12 cellular contexts compared by ENCODE assay signal in genomic region chr10:77888356-77888703, GRCh38. TPM values are rescaled to one million over a fixed set of nuclear protein-coding genes. Genes with fewer than 3 reads are reported as not detected.
A peak's percentile ranks its signal among the peaks of the same experiment; 100 is the strongest.
DNase-seq lines count a peak whose midpoint lies in the region; ATAC-seq and TF ChIP-seq lines count a peak whose summit lies in the region.
"Had no signal": no experiment of that assay in that cellular context is flagged by ENCODE, and none has a peak within 500 bp of the region (broad histone marks: within the 10 kb centered on the region; RNA-seq: fewer than 3 reads in every experiment).

No MANE protein-coding gene starts in this region.

- WGBS in sigmoid colon, 2 donors, result 69 to 73% methylated on average over 7 of the region's 7 CpGs

- no TSS peak for BruUV-seq in Calu3 (replicated peaks; lab: Mats Ljungman, UMichigan)

- H3K36me3 ChIP-seq in ascending aorta (no peaks in the 10 kb centered on the region), sigmoid colon (no peaks in the 10 kb centered on the region)

- CTCF ChIA-PET in Calu3 (lab: Charles Lee), result interaction anchor here (1.3 kb wide), 1 partner anchor 31 kb away, joined by 3 read pairs; no protein-coding TSS in a partner anchor

- in situ Hi-C loops in G401 (cut with HindIII; ENCODE audit: low sequenced_read_pairs), result loop anchor here (5.0 kb wide), 1 partner anchor 54 kb away; no protein-coding TSS in a partner anchor

- H3K9me3 Mint-ChIP-seq in Calu3 (ENCODE audit: low read depth, unreplicated experiment), result no peaks in the 10 kb centered on the region
- H3K9me3 Mint-ChIP-seq: activated T-cell treated with anti-CD3 and anti-CD28 coated beads, Interleukin-2, amount 50 U/mL, for 4 hours; central memory CD8-positive, alpha-beta T cell had no signal

- TF ChIP-seq EP300 in sigmoid colon (IDR thresholded peaks at IDR 0.05), result no peak

- H3K9me3 ChIP-seq in ascending aorta (no peaks in the 10 kb centered on the region), sigmoid colon (no peaks in the 10 kb centered on the region)

- DNase-seq in Calu3 (no peak), ascending aorta (ENCODE audit: low spot score in 2 of 2) (no peak), inferior parietal cortex (ENCODE audit: extremely low spot score) (peak; percentile 33), sigmoid colon (no peak), G401 (ENCODE audit: low spot score) (no peak), T1000 (lab: John Stamatoyannopoulos, UW) (no peak)
- DNase-seq in stimulated activated naive CD8-positive, alpha-beta T cell treated with anti-CD3 and anti-CD28 coated beads, Interleukin-15, Interleukin-2, amounts not matched to agents 100 U/mL and 50 U/mL, for 24 hours, result no peak
- DNase-seq: activated T-cell treated with anti-CD3 and anti-CD28 coated beads, Interleukin-2, amount 50 U/mL, for 4 hours; CD4-positive, CD25-positive, alpha-beta regulatory T cell; MM.1S had no signal

- H3K36me3 Mint-ChIP-seq in Calu3 (ENCODE audit: insufficient read depth, unreplicated experiment), result peaks cover 11% of the 10 kb centered on the region
- H3K36me3 Mint-ChIP-seq: CD4-positive, CD25-positive, alpha-beta regulatory T cell had no signal

- H3K27ac Mint-ChIP-seq in Calu3 (ENCODE audit: unreplicated experiment), result peak overlapping the region; percentile 87
- H3K27ac Mint-ChIP-seq: CD4-positive, CD25-positive, alpha-beta regulatory T cell had no signal

- H3K4me3 ChIP-seq in ascending aorta, result peak overlapping the region; percentile 37 to 41
- peak overlapping the region in 2 of 4 donors; percentile 3 to 23 for H3K4me3 ChIP-seq in sigmoid colon

- peak overlapping the region; percentile 29 for H3K4me3 Mint-ChIP-seq in Calu3 (ENCODE audit: low read depth, unreplicated experiment)
- H3K4me3 Mint-ChIP-seq: activated T-cell treated with anti-CD3 and anti-CD28 coated beads, Interleukin-2, amount 50 U/mL, for 4 hours; CD4-positive, CD25-positive, alpha-beta regulatory T cell; central memory CD8-positive, alpha-beta T cell had no signal

- H3K4me1 ChIP-seq in ascending aorta, result peaks cover 6 to 43% of the 10 kb centered on the region in 2 donors
- H3K4me1 ChIP-seq in sigmoid colon, result peaks cover 0 to 76% (median 69%) of the 10 kb centered on the region in 4 donors

- peaks cover 57% of the 10 kb centered on the region for H3K4me1 Mint-ChIP-seq in Calu3 (ENCODE audit: low read depth, unreplicated experiment)

- TF ChIP-seq POLR2A in sigmoid colon (IDR thresholded peaks at IDR 0.05), result no peak

- no peaks in the 10 kb centered on the region for H3K27me3 Mint-ChIP-seq in Calu3 (ENCODE audit: unreplicated experiment)
- H3K27me3 Mint-ChIP-seq: CD4-positive, CD25-positive, alpha-beta regulatory T cell; central memory CD8-positive, alpha-beta T cell had no signal

- H3K27me3 ChIP-seq in ascending aorta, result no peaks in the 10 kb centered on the region
- no peaks in the 10 kb centered on the region for H3K27me3 ChIP-seq in sigmoid colon

- peak overlapping the region; percentile 73 to 78 for H3K27ac ChIP-seq in ascending aorta
- peak overlapping the region; percentile 73 to 81 (median 78) for H3K27ac ChIP-seq in sigmoid colon

- ATAC-seq in stimulated activated naive CD8-positive, alpha-beta T cell treated with anti-CD3 and anti-CD28 coated beads, Interleukin-15, Interleukin-2, amounts not matched to agents 100 U/mL and 50 U/mL, for 24 hours, result no peak
- no peak for ATAC-seq in GM19023 (IDR thresholded peaks at IDR 0.05; ENCODE audit: unreplicated experiment)
- ATAC-seq: activated T-cell treated with anti-CD3 and anti-CD28 coated beads, Interleukin-2, amount 50 U/mL, for 4 hours had no signal

- intact Hi-C loops in Calu3 (cut with micrococcal nuclease; ENCODE audit: unreplicated experiment), result loop anchor here (5.0 kb wide), 1 partner anchor 41 kb away; no protein-coding TSS in a partner anchor
- intact Hi-C loops in ascending aorta (cut with DNase I), result no loop called here
- intact Hi-C loops in sigmoid colon (cut with DNase I), result no loop called here

- TF ChIP-seq CTCF in Calu3 (IDR thresholded peaks at IDR 0.05; ENCODE audit: unreplicated experiment) (no peak), ascending aorta (IDR thresholded peaks at IDR 0.05) (no peak), sigmoid colon (IDR thresholded peaks at IDR 0.05) (no peak)

RNA-seq across cellular contexts. Expression of gene DLG5, which starts 38.2 kb away (rescaled TPM):
- total RNA-seq in Calu3 (2022) (46.0 and 51.0 TPM in 2 replicates), ascending aorta (32.9 TPM), sigmoid colon (10 to 100 TPM; 41.0 to 78.1 (median 49.4) TPM)
- 10 to 100 TPM in 1 of 3 donors, 1 to 10 TPM in 2; 6.0 to 20.3 (median 7.2) TPM for polyA plus RNA-seq in sigmoid colon
- total RNA-seq in G401 (2014; rRNA removed; shearing (Covaris generic)), result 34.5 and 48.7 TPM in 2 replicates
